1 cellular context compared by ENCODE assay signal in genomic region chr19:4759388-4760284, GRCh38.
TF ChIP-seq lines count a peak whose summit lies in the region.

No MANE protein-coding gene starts in this region.

TF ChIP-seq in K562, 482 proteins besides CTCF, POLR2A, EP300 and RAD21 (continued from another document):
- TF ChIP-seq VEZF1 (CRISPR knock-in tag; IDR thresholded peaks at IDR 0.05) (peak; percentile 78), SNRNP70 (optimal IDR thresholded peaks at IDR 0.05; ENCODE audit: low read depth, low read length) (no peak), TOE1 (IDR thresholded peaks at IDR 0.05; ENCODE audit: borderline replicate concordance) (peak; percentile 84; the same call in 1 of the 2 replicates), TOE1 (CRISPR knock-in tag; IDR thresholded peaks at IDR 0.05; ENCODE audit: borderline replicate concordance, low read depth) (no peak), ZNF263 (CRISPR knock-in tag; IDR thresholded peaks at IDR 0.05; ENCODE audit: borderline replicate concordance) (peak; percentile 77), ZNF12 (CRISPR knock-in tag; IDR thresholded peaks at IDR 0.05) (no peak), MXI1 (IDR thresholded peaks at IDR 0.05; ENCODE audit: low read depth, low read length) (peak; percentile 83), BMI1 (IDR thresholded peaks at IDR 0.05; ENCODE audit: low read length) (peak; percentile 80), RBM25 (IDR thresholded peaks at IDR 0.05; ENCODE audit: low read depth, low read length, severe bottlenecking) (peak; percentile 74), YY1 (IDR thresholded peaks at IDR 0.05; ENCODE audit: borderline replicate concordance in 1 of 3, control insufficient read depth in 1 of 3, extremely low read depth in 1 of 3, insufficient read depth in 3 of 3, insufficient read length in 1 of 3, insufficient replicate concordance in 2 of 3, low read depth in 1 of 3, low read length in 2 of 3) (peak in 1 of 3 experiments; percentile 28), NFYB (IDR thresholded peaks at IDR 0.05; ENCODE audit: extremely low read depth, insufficient read length) (peak; percentile 56), ZBTB43 (CRISPR knock-in tag; IDR thresholded peaks at IDR 0.05) (no peak), DMBX1 (CRISPR knock-in tag; IDR thresholded peaks at IDR 0.05; ENCODE audit: borderline replicate concordance) (no peak), ETV1 (tag; conservative IDR thresholded peaks at IDR 0.05; ENCODE audit: low read depth) (peak; percentile 74), NEUROD1 (IDR thresholded peaks at IDR 0.05; ENCODE audit: borderline replicate concordance, low read depth, low read length, partially characterized antibody) (peak; percentile 65), FOS (IDR thresholded peaks at IDR 0.05; ENCODE audit: extremely low read depth, insufficient read length) (peak; percentile 68), ZNF639 (CRISPR knock-in tag; conservative IDR thresholded peaks at IDR 0.05 in 1 of 2, IDR thresholded peaks at IDR 0.05 in 1 of 2) (no peak), MAZ (CRISPR knock-in tag; conservative IDR thresholded peaks at IDR 0.05 in 1 of 2, IDR thresholded peaks at IDR 0.05 in 1 of 2) (0 out of 4 replicates have a peak, but pooled peaks of 1 of the 2 experiments have one; percentile 28), CSDE1 (IDR thresholded peaks at IDR 0.05) (peak in 1 of 2 experiments; percentile 78; a peak in 2 of 4 replicates), ZBTB7A (IDR thresholded peaks at IDR 0.05; ENCODE audit: borderline replicate concordance, control insufficient read depth, low read depth, low read length) (peak; percentile 57; the same call in 1 of the 2 replicates), CBFA2T2 (conservative IDR thresholded peaks at IDR 0.05) (peak; percentile 62; the same call in 1 of the 2 replicates), JUNB (CRISPR knock-in tag; conservative IDR thresholded peaks at IDR 0.05) (no peak), ZNF655 (CRISPR knock-in tag; IDR thresholded peaks at IDR 0.05) (no peak), USF2 (CRISPR knock-in tag; IDR thresholded peaks at IDR 0.05) (peak; percentile 98), ELF1 (tag; IDR thresholded peaks at IDR 0.05) (no peak), E2F5 (CRISPR knock-in tag; IDR thresholded peaks at IDR 0.05) (no peak), RBM22 (IDR thresholded peaks at IDR 0.05; ENCODE audit: low read depth, low read length, poor library complexity, severe bottlenecking) (peak; percentile 92), FOXJ2 (tag; IDR thresholded peaks at IDR 0.05) (peak; percentile 91), TFE3 (CRISPR knock-in tag; IDR thresholded peaks at IDR 0.05) (peak; percentile 82), MYNN (IDR thresholded peaks at IDR 0.05) (peak; percentile 97), MYNN (CRISPR knock-in tag; IDR thresholded peaks at IDR 0.05) (no peak), GTF2A2 (tag; IDR thresholded peaks at IDR 0.05) (no peak), ZFP1 (CRISPR knock-in tag; IDR thresholded peaks at IDR 0.05) (no peak)
